In the genomic region with DNA sequence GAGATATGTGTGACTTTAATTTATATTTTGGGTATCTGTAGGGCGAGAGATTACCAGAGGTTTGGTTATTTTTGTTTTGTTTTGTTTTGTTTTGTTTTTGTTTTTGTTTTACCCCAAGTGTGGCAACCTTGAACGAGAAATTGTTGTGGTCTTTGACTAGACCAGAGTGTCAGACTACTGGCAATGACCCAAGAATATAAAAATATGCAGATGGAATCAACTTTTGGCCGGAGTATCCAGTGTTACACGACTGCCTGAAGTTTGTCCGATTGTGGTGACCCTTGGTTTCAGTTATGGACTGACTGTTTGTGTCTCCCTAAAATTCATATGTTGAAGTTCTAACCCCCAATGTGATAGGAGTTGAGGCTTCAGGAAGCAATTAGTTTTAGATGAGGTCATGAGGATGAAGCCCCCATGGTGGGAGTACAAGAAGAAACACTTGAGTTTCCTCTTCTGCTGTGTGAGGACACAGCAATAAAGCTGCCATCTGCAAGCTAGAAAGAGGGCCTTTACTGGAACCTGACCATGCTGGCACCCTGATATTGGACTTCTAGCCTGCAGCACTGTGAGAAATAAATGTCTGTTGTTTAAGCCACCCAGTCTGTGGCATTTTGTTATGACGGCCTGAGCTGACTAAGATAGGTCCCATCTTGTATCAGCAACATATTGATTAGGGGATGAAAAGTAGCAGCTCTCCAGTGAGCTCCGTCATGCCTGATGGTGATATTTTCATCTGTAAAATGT, we compare ENCODE assay signal across 18 cellular contexts.
DNase-seq lines count a peak whose midpoint lies in the region; ATAC-seq and TF ChIP-seq lines count a peak whose summit lies in the region.
"Had no signal": no experiment of that assay in that cellular context is flagged by ENCODE, and none has a peak within 500 bp of the region (broad histone marks: within the 10 kb centered on the region; RNA-seq: fewer than 3 reads in every experiment).

No MANE protein-coding gene starts in this region.

- H4K20me1 ChIP-seq in DND-41 (ENCODE audit: insufficient read depth, low read length) = no peaks in the 10 kb centered on the region

- peaks cover 0 to 6% (median 3%) of the 10 kb centered on the region in 7 donors for H3K9me3 Mint-ChIP-seq in CD4-positive, CD25-positive, alpha-beta regulatory T cell
- peaks cover 1% of the 10 kb centered on the region for H3K9me3 Mint-ChIP-seq in memory B cell

- no peak for ATAC-seq in CD4-positive, CD25-positive, alpha-beta regulatory T cell (ENCODE audit: low read depth in 2 of 2)
- ATAC-seq in DND-41 (ENCODE audit: insufficient read depth, low read depth) (no peak), memory B cell (ENCODE audit: low read depth) (no peak), aorta (ENCODE audit: low FRiP score) (no peak), GM18909 (IDR thresholded peaks at IDR 0.05; ENCODE audit: poor library complexity, unreplicated experiment) (no peak), HG02763 (IDR thresholded peaks at IDR 0.05; ENCODE audit: unreplicated experiment) (no peak)
- ATAC-seq: SK-N-SH treated with all-trans-retinoic acid at 6 μM for 48 hours had no signal

- peak overlapping the region in 1 of 4 donors; percentile 85 for H3K4me3 Mint-ChIP-seq in CD4-positive, CD25-positive, alpha-beta regulatory T cell
- no peak overlapping the region for H3K4me3 Mint-ChIP-seq in memory B cell

- no peaks in the 10 kb centered on the region for H3K36me3 ChIP-seq in CD4-positive, CD25-positive, alpha-beta regulatory T cell (ENCODE audit: control insufficient read depth, insufficient read depth, low read length)
- H3K36me3 ChIP-seq in DND-41 (ENCODE audit: insufficient read depth, low read length) = no peaks in the 10 kb centered on the region
- no peaks in the 10 kb centered on the region for H3K36me3 ChIP-seq in aorta (ENCODE audit: control insufficient read depth in 1 of 2, insufficient read depth in 2 of 2, low read length in 1 of 2)

- no peak overlapping the region for H3K4me3 ChIP-seq in CD4-positive, CD25-positive, alpha-beta regulatory T cell (ENCODE audit: low read depth, low read length)
- no peak overlapping the region for H3K4me3 ChIP-seq in DND-41 (ENCODE audit: low read depth in 1 of 2, low read length in 2 of 2)
- no peak overlapping the region for H3K4me3 ChIP-seq in aorta (ENCODE audit: low read length in 2 of 2)

- WGBS in aorta, 2 donors = 37 to 38% methylated on average over 7 of the region's 7 CpGs

- intact Hi-C loops in aorta (cut with DNase I) = no loop called here

- no peak overlapping the region for H3K4me2 ChIP-seq in DND-41 (ENCODE audit: insufficient read depth, low read length)

- H3K9ac ChIP-seq in DND-41 (ENCODE audit: low read depth, low read length) = peak overlapping the region; percentile 22; the same call in 1 of the 2 replicates

- no peaks in the 10 kb centered on the region for H3K36me3 Mint-ChIP-seq in CD4-positive, CD25-positive, alpha-beta regulatory T cell
- H3K36me3 Mint-ChIP-seq in memory B cell = peaks cover 1% of the 10 kb centered on the region
- H3K36me3 Mint-ChIP-seq: IgD-negative memory B cell had no signal

- H3K27me3 Mint-ChIP-seq in CD4-positive, CD25-positive, alpha-beta regulatory T cell = no peaks in the 10 kb centered on the region
- H3K27me3 Mint-ChIP-seq in memory B cell = no peaks in the 10 kb centered on the region
- H3K27me3 Mint-ChIP-seq: IgD-negative memory B cell had no signal

- no peak for DNase-seq in CD4-positive, CD25-positive, alpha-beta regulatory T cell
- DNase-seq in DND-41 (no peak), RPMI8226 (peak; percentile 44), memory B cell (ENCODE audit: low spot score in 2 of 2) (no peak), H4 (ENCODE audit: low spot score) (no peak), aorta (no peak)
- DNase-seq: ACHN, Calu3, NCI-H1048, NCI-H1436, NCI-H2029, NCI-H446, NCI-H526 treated with DMSO at 0.1 percent for 48 hours, SHP77 treated with DMSO at 0.1 percent for 48 hours had no signal

- peaks cover 4 to 19% (median 6%) of the 10 kb centered on the region in 4 donors for H3K4me1 Mint-ChIP-seq in CD4-positive, CD25-positive, alpha-beta regulatory T cell
- peaks cover 11% of the 10 kb centered on the region for H3K4me1 Mint-ChIP-seq in memory B cell

- no peak overlapping the region for H3K27ac ChIP-seq in CD4-positive, CD25-positive, alpha-beta regulatory T cell (ENCODE audit: insufficient read depth, low read length, poor library complexity, severe bottlenecking)
- H3K27ac ChIP-seq in DND-41 (ENCODE audit: low read length) (peak overlapping the region; percentile 72), aorta (ENCODE audit: low read depth in 1 of 2, low read length in 2 of 2) (no peak overlapping the region)

- H2AFZ ChIP-seq in DND-41 (ENCODE audit: low read depth, low read length) = peak overlapping the region; percentile 43

- H3K4me1 ChIP-seq in CD4-positive, CD25-positive, alpha-beta regulatory T cell (ENCODE audit: control insufficient read depth, insufficient read depth, low read length, poor library complexity, severe bottlenecking) = no peaks in the 10 kb centered on the region
- H3K4me1 ChIP-seq in DND-41 (ENCODE audit: insufficient read depth, low read length) = peaks cover 38% of the 10 kb centered on the region
- peaks cover 0 to 3% of the 10 kb centered on the region in 2 donors for H3K4me1 ChIP-seq in aorta (ENCODE audit: control insufficient read depth in 1 of 2, insufficient read depth in 2 of 2, low read length in 2 of 2)

- no peak for TF ChIP-seq CTCF in DND-41 (IDR thresholded peaks at IDR 0.05; ENCODE audit: borderline replicate concordance, extremely low read depth, low read length, poor library complexity, severe bottlenecking)

- peaks cover 0 to 3% of the 10 kb centered on the region in 2 experiments for H3K9me3 ChIP-seq in CD4-positive, CD25-positive, alpha-beta regulatory T cell (ENCODE audit: control insufficient read depth in 2 of 2, low read length in 2 of 2)
- H3K9me3 ChIP-seq in DND-41 (ENCODE audit: insufficient read depth, low read length, severe bottlenecking) (peaks cover 14% of the 10 kb centered on the region), aorta (ENCODE audit: control insufficient read depth, low read length) (no peaks in the 10 kb centered on the region)

- no peaks in the 10 kb centered on the region for H3K79me2 ChIP-seq in DND-41 (ENCODE audit: insufficient read depth, low read length)

- H3K27me3 ChIP-seq in CD4-positive, CD25-positive, alpha-beta regulatory T cell (ENCODE audit: control insufficient read depth, insufficient read depth, low read length) = peaks cover 2% of the 10 kb centered on the region
- H3K27me3 ChIP-seq in DND-41 (ENCODE audit: insufficient read depth, low read length, poor library complexity) (no peaks in the 10 kb centered on the region), aorta (ENCODE audit: control insufficient read depth in 1 of 2, insufficient read depth in 2 of 2, low read length in 1 of 2) (no peaks in the 10 kb centered on the region)

- H3K27ac Mint-ChIP-seq in CD4-positive, CD25-positive, alpha-beta regulatory T cell = peak overlapping the region in 2 of 3 donors; percentile 85 to 97
- peak overlapping the region; percentile 43 for H3K27ac Mint-ChIP-seq in memory B cell
